In genomic region chr12:11732023-11732422, GRCh38 we compare ENCODE assay signal across 11 cellular contexts.
DNase-seq lines count a peak whose midpoint lies in the region; ATAC-seq and TF ChIP-seq lines count a peak whose summit lies in the region.
"Had no signal": no experiment of that assay in that cellular context is flagged by ENCODE, and none has a peak within 500 bp of the region (broad histone marks: within the 10 kb centered on the region; RNA-seq: fewer than 3 reads in every experiment).

No MANE protein-coding gene starts in this region.

- no peak overlapping the region for H3K4me3 Mint-ChIP-seq in activated CD8-positive, alpha-beta T cell treated with anti-CD3 and anti-CD28 coated beads for 36 hours

- DNase-seq in activated CD8-positive, alpha-beta T cell treated with anti-CD3 and anti-CD28 coated beads for 36 hours = no peak
- DNase-seq in stimulated activated CD4-positive, alpha-beta T cell treated with anti-CD3 and anti-CD28 coated beads, Interleukin-2, amount 100 ng/mL, for 48 hours = no peak
- no peak for DNase-seq in GOT3 (lab: John Stamatoyannopoulos, UW)
- DNase-seq in NCI-H146 treated with DMSO at 0.1 percent for 48 hours (lab: John Stamatoyannopoulos, UW; ENCODE audit: unreplicated experiment) = no peak
- DNase-seq in Right ventricle myocardium inferior (ENCODE audit: missing footprints) = no peak
- DNase-seq: Caco-2, hippocampal formation had no signal

- no peaks in the 10 kb centered on the region for H3K9me3 Mint-ChIP-seq in activated CD8-positive, alpha-beta T cell treated with anti-CD3 and anti-CD28 coated beads for 36 hours

- ATAC-seq in GM19395 (IDR thresholded peaks at IDR 0.05; ENCODE audit: unreplicated experiment) = peak; percentile 27
- ATAC-seq in activated CD8-positive, alpha-beta T cell treated with anti-CD3 and anti-CD28 coated beads for 36 hours = no peak
- ATAC-seq in Right ventricle myocardium inferior = no peak

- H3K27me3 ChIP-seq in BLaER1 treated with 17β-estradiol and CSF1 and Interleukin-3, amounts not matched to agents 10 nM and 100 nM = no peaks in the 10 kb centered on the region
- no peaks in the 10 kb centered on the region for H3K27me3 ChIP-seq in mucosa of rectum (ENCODE audit: control insufficient read depth in 2 of 2, insufficient read depth in 2 of 2, low read length in 2 of 2)

- CTCF ChIA-PET in activated CD8-positive, alpha-beta T cell treated with anti-CD3 and anti-CD28 coated beads for 36 hours (lab: Charles Lee) = interaction anchor here (1.0 to 4.1 kb wide), 8 partner anchors 10 to 304 kb away, joined by 3 to 15 read pairs (median 4); no protein-coding TSS in a partner anchor

- peaks cover 12% of the 10 kb centered on the region for H3K36me3 Mint-ChIP-seq in activated CD8-positive, alpha-beta T cell treated with anti-CD3 and anti-CD28 coated beads for 36 hours (ENCODE audit: low read depth)

- H3K9ac ChIP-seq in BLaER1 treated with 17β-estradiol and CSF1 and Interleukin-3, amounts not matched to agents 10 nM and 100 nM = no peak overlapping the region
- peak overlapping the region in 1 of 2 donors; percentile 20 for H3K9ac ChIP-seq in mucosa of rectum (ENCODE audit: low read depth in 1 of 2, low read length in 2 of 2)
- H3K9ac ChIP-seq: KMS-11 had no signal

- no peak for TF ChIP-seq CTCF in activated CD8-positive, alpha-beta T cell treated with anti-CD3 and anti-CD28 coated beads for 36 hours (IDR thresholded peaks at IDR 0.05)

- H3K36me3 ChIP-seq in BLaER1 treated with 17β-estradiol and CSF1 and Interleukin-3, amounts not matched to agents 10 nM and 100 nM = peaks cover 12 to 81% (median 41%) of the 10 kb centered on the region in 11 experiments; a peak in 21 of 22 replicates
- H3K36me3 ChIP-seq in mucosa of rectum (ENCODE audit: control insufficient read depth in 2 of 2, insufficient read depth in 2 of 2, low read length in 2 of 2) = no peaks in the 10 kb centered on the region

- H4K20me1 ChIP-seq in BLaER1 treated with 17β-estradiol and CSF1 and Interleukin-3, amounts not matched to agents 10 nM and 100 nM = peaks cover 2 to 100% (median 47%) of the 10 kb centered on the region in 11 experiments; a peak in 18 of 22 replicates

- no peak overlapping the region for H3K4me3 ChIP-seq in BLaER1 treated with 17β-estradiol and CSF1 and Interleukin-3, amounts not matched to agents 10 nM and 100 nM
- peak overlapping the region in 1 of 2 donors; percentile 30 for H3K4me3 ChIP-seq in mucosa of rectum (ENCODE audit: low read length in 2 of 2)

- H3K4me1 ChIP-seq in BLaER1 treated with 17β-estradiol and CSF1 and Interleukin-3, amounts not matched to agents 10 nM and 100 nM = peaks cover 55 to 99% (median 71%) of the 10 kb centered on the region in 10 experiments
- H3K4me1 ChIP-seq in mucosa of rectum (ENCODE audit: control insufficient read depth in 2 of 2, insufficient read depth in 2 of 2, low read length in 2 of 2) = peaks cover 42 to 46% of the 10 kb centered on the region in 2 donors

- H3K27me3 Mint-ChIP-seq in activated CD8-positive, alpha-beta T cell treated with anti-CD3 and anti-CD28 coated beads for 36 hours = no peaks in the 10 kb centered on the region

- POLR2A ChIA-PET in activated CD8-positive, alpha-beta T cell treated with anti-CD3 and anti-CD28 coated beads for 36 hours (lab: Charles Lee) = interaction anchor here (0.8 to 1.9 kb wide), 5 partner anchors 10 to 82 kb away, joined by 3 to 10 read pairs (median 3); partner anchors contain the start of gene ETV6

- peak overlapping the region; percentile 89 for H3K27ac Mint-ChIP-seq in activated CD8-positive, alpha-beta T cell treated with anti-CD3 and anti-CD28 coated beads for 36 hours

- peak overlapping the region in 3 of 11 experiments; percentile 0 to 28 (median 4); a peak in 1 of 22 replicates for H3K27ac ChIP-seq in BLaER1 treated with 17β-estradiol and CSF1 and Interleukin-3, amounts not matched to agents 10 nM and 100 nM
- H3K27ac ChIP-seq in mucosa of rectum (ENCODE audit: low read depth in 2 of 2, low read length in 2 of 2) = peak overlapping the region; percentile 86 to 90
- H3K27ac ChIP-seq: KMS-11 had no signal

- H3K4me1 Mint-ChIP-seq in activated CD8-positive, alpha-beta T cell treated with anti-CD3 and anti-CD28 coated beads for 36 hours (ENCODE audit: low read depth) = peaks cover 62% of the 10 kb centered on the region

- H3K9me3 ChIP-seq in BLaER1 treated with 17β-estradiol and CSF1 and Interleukin-3, amounts not matched to agents 10 nM and 100 nM (replicated peaks in 1 of 11) = peaks cover 0 to 23% (median 9%) of the 10 kb centered on the region in 11 experiments; a peak in 7 of 22 replicates
- H3K9me3 ChIP-seq in mucosa of rectum (ENCODE audit: control insufficient read depth in 2 of 2, low read length in 2 of 2) = no peaks in the 10 kb centered on the region
- H3K9me3 ChIP-seq: Caco-2 had no signal

- intact Hi-C loops in activated CD8-positive, alpha-beta T cell treated with anti-CD3 and anti-CD28 coated beads for 36 hours (cut with micrococcal nuclease) = loop anchor here (5.0 kb wide), 1 partner anchor 35 kb away; no protein-coding TSS in a partner anchor
- intact Hi-C loops in Right ventricle myocardium inferior (cut with DNase I) = no loop called here

- H3K4me2 ChIP-seq in BLaER1 treated with 17β-estradiol and CSF1 and Interleukin-3, amounts not matched to agents 10 nM and 100 nM = peak overlapping the region in 10 of 11 experiments; percentile 47 to 84 (median 58); a peak in 16 of 22 replicates
- H3K4me2 ChIP-seq: KMS-11 had no signal
